Comparison of ENCODE assay signal across 16 cellular contexts in the genomic region with DNA sequence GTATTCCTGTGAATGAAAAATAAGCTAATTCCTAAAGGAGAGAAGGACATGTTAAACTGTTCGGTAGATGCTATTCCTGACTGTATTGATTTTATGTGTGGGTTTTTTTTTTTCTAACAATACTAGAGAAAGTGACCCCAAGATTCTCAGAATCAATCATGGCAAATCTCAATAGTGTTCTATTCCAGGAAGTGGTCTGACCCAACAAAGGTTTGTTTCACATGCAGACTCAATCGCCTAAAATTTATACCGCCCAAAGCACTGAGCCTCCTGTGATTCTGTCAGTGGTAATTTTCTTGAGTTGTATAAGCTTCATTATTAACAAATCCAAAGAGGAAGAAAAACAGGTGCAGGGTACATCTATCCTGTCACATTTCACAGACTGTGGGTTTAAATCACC.
A peak's percentile ranks its signal among the peaks of the same experiment; 100 is the strongest.
DNase-seq lines count a peak whose midpoint lies in the region; ATAC-seq and TF ChIP-seq lines count a peak whose summit lies in the region.
"Had no signal": no experiment of that assay in that cellular context is flagged by ENCODE, and none has a peak within 500 bp of the region (broad histone marks: within the 10 kb centered on the region; RNA-seq: fewer than 3 reads in every experiment).

No MANE protein-coding gene starts in this region.

- H3K36me3 ChIP-seq in prostate gland (no peaks in the 10 kb centered on the region), OCI-LY7 (ENCODE audit: insufficient read depth, low read length) (no peaks in the 10 kb centered on the region)

- H2AFZ ChIP-seq in OCI-LY7 (ENCODE audit: low read length), result no peak overlapping the region
- H2AFZ ChIP-seq: GM23248 had no signal

- H3K4me1 ChIP-seq in prostate gland (replicated peaks) (no peaks in the 10 kb centered on the region), OCI-LY7 (ENCODE audit: insufficient read depth, low read length, poor library complexity, severe bottlenecking) (no peaks in the 10 kb centered on the region)

- peaks cover 27% of the 10 kb centered on the region for H3K4me1 Mint-ChIP-seq in Calu3 (ENCODE audit: low read depth, unreplicated experiment)
- H3K4me1 Mint-ChIP-seq in activated T-helper 17 cell treated with anti-CD3 and anti-CD28 coated beads, Interleukin-2, amount 50 U/mL, for 72 hours, result peaks cover 4% of the 10 kb centered on the region
- H3K4me1 Mint-ChIP-seq: B cell, IgD-negative memory B cell had no signal

- H3K27me3 ChIP-seq in prostate gland (replicated peaks; ENCODE audit: insufficient read depth), result peaks cover 3% of the 10 kb centered on the region

- TF ChIP-seq CTCF in Calu3 (IDR thresholded peaks at IDR 0.05; ENCODE audit: unreplicated experiment), result no peak
- TF ChIP-seq CTCF in prostate gland (IDR thresholded peaks at IDR 0.05), result no peak
- no peak for TF ChIP-seq CTCF in OCI-LY7 (conservative IDR thresholded peaks at IDR 0.05; ENCODE audit: low read length)

- H3K79me2 ChIP-seq in OCI-LY7 (ENCODE audit: insufficient read depth, low read depth, low read length), result no peaks in the 10 kb centered on the region

- TF ChIP-seq POLR2A in prostate gland (IDR thresholded peaks at IDR 0.05), result no peak

- H3K4me3 ChIP-seq in prostate gland, result no peak overlapping the region
- H3K4me3 ChIP-seq in OCI-LY7 (ENCODE audit: low read depth, low read length, poor library complexity, severe bottlenecking), result no peak overlapping the region
- H3K4me3 ChIP-seq: GM23248 had no signal

- H3K36me3 Mint-ChIP-seq in Calu3 (ENCODE audit: insufficient read depth, unreplicated experiment), result peaks cover 10% of the 10 kb centered on the region
- no peaks in the 10 kb centered on the region for H3K36me3 Mint-ChIP-seq in activated T-helper 17 cell treated with anti-CD3 and anti-CD28 coated beads, Interleukin-2, amount 50 U/mL, for 72 hours (ENCODE audit: low read depth)

- no peaks in the 10 kb centered on the region for H3K9me2 ChIP-seq in OCI-LY7 (ENCODE audit: insufficient read depth, low read length)

- peak overlapping the region; percentile 99 for H3K27ac Mint-ChIP-seq in Calu3 (ENCODE audit: unreplicated experiment)
- H3K27ac Mint-ChIP-seq in activated T-helper 17 cell treated with anti-CD3 and anti-CD28 coated beads, Interleukin-2, amount 50 U/mL, for 72 hours, result no peak overlapping the region
- H3K27ac Mint-ChIP-seq: B cell; CD4-positive, alpha-beta T cell; IgD-negative memory B cell had no signal

- DNase-seq in Calu3 (no peak), prostate gland (ENCODE audit: low spot score) (no peak), OCI-LY7 (ENCODE audit: low spot score) (no peak)
- DNase-seq in stimulated activated naive CD4-positive, alpha-beta T cell treated with Interleukin-2 at 50 U/mL for 16 hours (lab: John Stamatoyannopoulos, UW), result no peak
- DNase-seq: ACHN; C1 segment of cervical spinal cord; CD4-positive, alpha-beta T cell; DMS79; GM23248; KG1 had no signal

- H3K4me2 ChIP-seq in OCI-LY7 (ENCODE audit: low read length), result no peak overlapping the region

- H3K9me3 ChIP-seq in prostate gland (no peaks in the 10 kb centered on the region), OCI-LY7 (ENCODE audit: low read length) (no peaks in the 10 kb centered on the region)

- H3K9me3 Mint-ChIP-seq in Calu3 (ENCODE audit: low read depth, unreplicated experiment), result peaks cover under 1% of the 10 kb centered on the region
- peaks cover 9% of the 10 kb centered on the region for H3K9me3 Mint-ChIP-seq in activated T-helper 17 cell treated with anti-CD3 and anti-CD28 coated beads, Interleukin-2, amount 50 U/mL, for 72 hours

- no peaks in the 10 kb centered on the region for H4K20me1 ChIP-seq in OCI-LY7 (ENCODE audit: insufficient read depth, low read length)

- intact Hi-C loops in Calu3 (cut with micrococcal nuclease; ENCODE audit: unreplicated experiment) (no loop called here), prostate gland (cut with DNase I) (no loop called here), OCI-LY7 (cut with micrococcal nuclease; ENCODE audit: unreplicated experiment) (no loop called here)

- POLR2A ChIA-PET in OCI-LY7 (lab: Charles Lee), result no interaction called here

- no peak overlapping the region for H3K4me3 Mint-ChIP-seq in Calu3 (ENCODE audit: low read depth, unreplicated experiment)
- no peak overlapping the region for H3K4me3 Mint-ChIP-seq in activated T-helper 17 cell treated with anti-CD3 and anti-CD28 coated beads, Interleukin-2, amount 50 U/mL, for 72 hours
- H3K4me3 Mint-ChIP-seq: B cell; CD4-positive, alpha-beta T cell; IgD-negative memory B cell had no signal

- ATAC-seq in GM21526 (IDR thresholded peaks at IDR 0.05; ENCODE audit: low FRiP score, unreplicated experiment) (peak; percentile 42), HG02885 (IDR thresholded peaks at IDR 0.05; ENCODE audit: poor library complexity, unreplicated experiment) (peak; percentile 53)
- ATAC-seq in activated T-helper 17 cell treated with anti-CD3 and anti-CD28 coated beads, Interleukin-2, amount 50 U/mL, for 72 hours (replicated peaks), result peak; percentile 28
- ATAC-seq: HCT116 had no signal

- H3K27ac ChIP-seq in prostate gland, result no peak overlapping the region
- no peak overlapping the region for H3K27ac ChIP-seq in OCI-LY7 (ENCODE audit: low read depth, low read length, poor library complexity, severe bottlenecking)
- H3K27ac ChIP-seq: GM23248 had no signal

- no TSS peak for BruUV-seq in Calu3 (replicated peaks; lab: Mats Ljungman, UMichigan)
- BruUV-seq in OCI-LY7 (replicated peaks; lab: Mats Ljungman, UMichigan), result no TSS peak

- CTCF ChIA-PET in Calu3 (lab: Charles Lee) (interaction anchor here (1.0 kb wide), 1 partner anchor 113 kb away, joined by 3 read pairs; no protein-coding TSS in a partner anchor), OCI-LY7 (lab: Charles Lee; ENCODE audit: unreplicated experiment) (no interaction called here)

- H3K27me3 Mint-ChIP-seq in Calu3 (ENCODE audit: unreplicated experiment), result no peaks in the 10 kb centered on the region
- peaks cover 26% of the 10 kb centered on the region for H3K27me3 Mint-ChIP-seq in activated T-helper 17 cell treated with anti-CD3 and anti-CD28 coated beads, Interleukin-2, amount 50 U/mL, for 72 hours

- WGBS in prostate gland, result 93% methylated on average over 3 of the region's 3 CpGs
